ENCODE assay signal across 5 cellular contexts in the genomic region with DNA sequence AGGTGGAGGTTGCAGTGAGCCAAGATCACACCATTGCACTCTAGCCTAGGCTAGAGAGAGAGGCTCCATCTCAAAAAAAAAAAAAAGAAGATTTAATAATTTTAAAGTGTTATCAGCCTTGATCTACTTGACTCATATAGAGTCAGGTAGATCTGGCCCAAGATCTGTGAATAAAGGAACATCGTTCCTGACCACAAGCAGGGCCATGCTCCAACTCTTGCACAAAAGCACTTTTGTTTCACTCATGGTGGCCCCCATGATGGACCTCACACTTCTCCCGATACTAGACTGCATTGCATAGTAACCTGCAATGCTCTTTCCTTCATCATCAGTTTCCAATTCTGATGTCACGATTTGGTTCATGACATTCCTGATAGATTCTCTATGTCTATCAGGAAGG. TPM values are rescaled to one million over a fixed set of nuclear protein-coding genes. Genes with fewer than 3 reads are reported as not detected.
"Had no signal": no experiment of that assay in that cellular context is flagged by ENCODE, and none has a peak within 500 bp of the region (broad histone marks: within the 10 kb centered on the region; RNA-seq: fewer than 3 reads in every experiment).

No MANE protein-coding gene starts in this region.

- H3K4me3 Mint-ChIP-seq: GM23338, H9, IgD-negative memory B cell had no signal

- DNase-seq: H9, HCEC 1CT had no signal

- H3K4me2 ChIP-seq: GM23338 had no signal

- H3K4me3 ChIP-seq: GM23338 had no signal

- H3K27ac Mint-ChIP-seq: GM23338, H9, IgD-negative memory B cell had no signal

- H2AFZ ChIP-seq: GM23338 had no signal

- ATAC-seq: GM23338 had no signal

- H3K9me3 Mint-ChIP-seq: GM23338, H9, IgD-negative memory B cell had no signal

RNA-seq across cellular contexts. Expression of a gene that starts 5.2 kb away (rescaled TPM):
- total RNA-seq: HT-29 had no signal
